In genomic region chr2:53209679-53210473, GRCh38 we compare ENCODE assay signal across 17 cellular contexts.
DNase-seq lines count a peak whose midpoint lies in the region; ATAC-seq and TF ChIP-seq lines count a peak whose summit lies in the region.
"Had no signal": no experiment of that assay in that cellular context is flagged by ENCODE, and none has a peak within 500 bp of the region (broad histone marks: within the 10 kb centered on the region; RNA-seq: fewer than 3 reads in every experiment).

No MANE protein-coding gene starts in this region.

- no peaks in the 10 kb centered on the region for H3K27me3 ChIP-seq in endodermal cell (ENCODE audit: control insufficient read depth, insufficient read depth, low read length, poor library complexity, severe bottlenecking)
- no peaks in the 10 kb centered on the region for H3K27me3 ChIP-seq in neuronal stem cell (ENCODE audit: control insufficient read depth in 3 of 3, insufficient read depth in 3 of 3, low read depth in 1 of 3, low read length in 3 of 3)
- H3K27me3 ChIP-seq in GM23338 (ENCODE audit: insufficient read depth): no peaks in the 10 kb centered on the region

- H3K27ac Mint-ChIP-seq in endodermal cell (no peak overlapping the region), GM23338 (no peak overlapping the region)
- H3K27ac Mint-ChIP-seq: B cell, CD14-positive monocyte, IgD-negative memory B cell had no signal

- WGBS in endodermal cell (ENCODE audit: insufficient coverage in 1 of 2, insufficient read length in 1 of 2), 2 experiments: 87 to 91% methylated on average over 4 to 5 of the region's 5 CpGs
- WGBS in neuronal stem cell (ENCODE audit: extremely low coverage in 2 of 2, insufficient read length in 2 of 2, insufficient replicate concordance in 1 of 2), 2 donors: no CpG with 5 or more reads among the region's 5 CpGs

- H2BK120ac ChIP-seq in neuronal stem cell (ENCODE audit: low read depth, low read length): no peak overlapping the region

- H3K27ac ChIP-seq in endodermal cell (ENCODE audit: low read depth, low read length) (peak overlapping the region; percentile 33), neuronal stem cell (replicated peaks; ENCODE audit: low read length) (no peak overlapping the region), GM23338 (ENCODE audit: low read depth) (no peak overlapping the region)

- ATAC-seq in Right ventricle myocardium superior (ENCODE audit: poor library complexity): peak; percentile 68
- ATAC-seq in GM23338: no peak

- H3K36me3 ChIP-seq in endodermal cell (ENCODE audit: control insufficient read depth, insufficient read depth, low read length) (no peaks in the 10 kb centered on the region), neuronal stem cell (replicated peaks in 1 of 2; ENCODE audit: control insufficient read depth in 2 of 2, insufficient read depth in 2 of 2, low read length in 2 of 2) (no peaks in the 10 kb centered on the region), GM23338 (ENCODE audit: insufficient read depth) (no peaks in the 10 kb centered on the region)

- H3K14ac ChIP-seq in neuronal stem cell (ENCODE audit: low read length): no peak overlapping the region

- H3K4me2 ChIP-seq in neuronal stem cell (ENCODE audit: insufficient read depth, low read length, poor library complexity, severe bottlenecking) (no peak overlapping the region), GM23338 (no peak overlapping the region)
- H3K4me2 ChIP-seq: SK-N-SH had no signal

- no peaks in the 10 kb centered on the region for H3K79me1 ChIP-seq in neuronal stem cell (ENCODE audit: low read depth, low read length)

- H2AFZ ChIP-seq in neuronal stem cell (ENCODE audit: low read length): peak overlapping the region; percentile 26
- H2AFZ ChIP-seq in GM23338: no peak overlapping the region

- no peaks in the 10 kb centered on the region for H3K79me2 ChIP-seq in GM23338 (replicated peaks; ENCODE audit: insufficient read depth)

- H3K9me3 Mint-ChIP-seq in endodermal cell: peaks cover 10% of the 10 kb centered on the region
- H3K9me3 Mint-ChIP-seq in GM23338: peaks cover 4% of the 10 kb centered on the region; the same call in 2 of the 3 replicates

- H3K4me3 ChIP-seq in endodermal cell (ENCODE audit: low read length) (no peak overlapping the region), neuronal stem cell (ENCODE audit: low read length in 2 of 2) (no peak overlapping the region), GM23338 (no peak overlapping the region)

- H3K4me3 Mint-ChIP-seq in endodermal cell: no peak overlapping the region
- H3K4me3 Mint-ChIP-seq in GM23338: no peak overlapping the region
- H3K4me3 Mint-ChIP-seq: B cell, CD14-positive monocyte, IgD-negative memory B cell had no signal

- no peak overlapping the region for H2AK5ac ChIP-seq in neuronal stem cell (ENCODE audit: low read depth, low read length)

- no peaks in the 10 kb centered on the region for H4K20me1 ChIP-seq in GM23338 (replicated peaks; ENCODE audit: insufficient read depth)

- no peaks in the 10 kb centered on the region for H3F3A ChIP-seq in GM23338 (replicated peaks; ENCODE audit: low read depth)

- no peak overlapping the region for H2BK15ac ChIP-seq in neuronal stem cell (ENCODE audit: low read length)

- no peaks in the 10 kb centered on the region for H3K4me1 Mint-ChIP-seq in endodermal cell
- no peaks in the 10 kb centered on the region for H3K4me1 Mint-ChIP-seq in GM23338
- H3K4me1 Mint-ChIP-seq: B cell, CD14-positive monocyte, IgD-negative memory B cell had no signal

- no peak overlapping the region for H4K91ac ChIP-seq in neuronal stem cell (ENCODE audit: low read depth, low read length, poor library complexity)

- H3K9me3 ChIP-seq in endodermal cell (ENCODE audit: control insufficient read depth, low read length) (peaks cover 6% of the 10 kb centered on the region), neuronal stem cell (replicated peaks in 1 of 2; ENCODE audit: control insufficient read depth in 2 of 2, insufficient read depth in 1 of 2, low read depth in 1 of 2, low read length in 2 of 2) (no peaks in the 10 kb centered on the region)
- H3K9me3 ChIP-seq: SK-N-SH had no signal

- no peak overlapping the region for H3K23ac ChIP-seq in neuronal stem cell (ENCODE audit: low read depth, low read length, poor library complexity)

- in situ Hi-C loops in G401 (cut with HindIII; ENCODE audit: low sequenced_read_pairs): no loop called here

- no peak overlapping the region for H3K4ac ChIP-seq in neuronal stem cell (ENCODE audit: low read length)

- no peak for DNase-seq in Right ventricle myocardium superior
- DNase-seq in cardiac septum (ENCODE audit: low spot score): no peak
- peak; percentile 100 for DNase-seq in NCI-H69 (lab: John Stamatoyannopoulos, UW)
- DNase-seq in endodermal cell: no peak
- DNase-seq in neuronal stem cell (ENCODE audit: low spot score): no peak
- DNase-seq in T1000 (lab: John Stamatoyannopoulos, UW): no peak
- no peak for DNase-seq in G401 (ENCODE audit: low spot score)
- no peak for DNase-seq in GM23338 (ENCODE audit: low spot score)
- DNase-seq: EL, NCI-H2081 treated with DMSO at 0.1 percent for 48 hours, NCI-H226, NCI-H774, SIG-M5, SK-N-SH had no signal

- no peak overlapping the region for H3K18ac ChIP-seq in neuronal stem cell (ENCODE audit: low read length)

- H3K9ac ChIP-seq in endodermal cell (ENCODE audit: extremely low read depth, low read length, poor library complexity, severe bottlenecking) (no peak overlapping the region), neuronal stem cell (ENCODE audit: low read depth, low read length, poor library complexity) (no peak overlapping the region)
- H3K9ac ChIP-seq: SK-N-SH had no signal

- H3K36me3 Mint-ChIP-seq in endodermal cell (ENCODE audit: low read depth) (no peaks in the 10 kb centered on the region), GM23338 (ENCODE audit: low read depth) (peaks cover 4% of the 10 kb centered on the region; the same call in 1 of the 3 replicates)
- H3K36me3 Mint-ChIP-seq: CD14-positive monocyte, IgD-negative memory B cell had no signal

- no peak overlapping the region for H4K8ac ChIP-seq in neuronal stem cell (ENCODE audit: low read depth, low read length)

- H2BK5ac ChIP-seq in neuronal stem cell (ENCODE audit: low read length): no peak overlapping the region

- no peaks in the 10 kb centered on the region for H3K9me2 ChIP-seq in GM23338 (ENCODE audit: insufficient read depth)
- H3K9me2 ChIP-seq: SK-N-SH had no signal

- H3K4me1 ChIP-seq in endodermal cell (ENCODE audit: control insufficient read depth, insufficient read depth, low read length) (no peaks in the 10 kb centered on the region), neuronal stem cell (ENCODE audit: control insufficient read depth in 2 of 2, insufficient read depth in 1 of 2, low read depth in 1 of 2, low read length in 2 of 2) (peaks cover 0 to 9% of the 10 kb centered on the region in 2 donors), GM23338 (ENCODE audit: insufficient read depth) (no peaks in the 10 kb centered on the region)

- TF ChIP-seq CTCF in endodermal cell (conservative IDR thresholded peaks at IDR 0.05): no peak
- no peak for TF ChIP-seq CTCF in GM23338 (conservative IDR thresholded peaks at IDR 0.05; ENCODE audit: low read depth in 2 of 2)

- no peaks in the 10 kb centered on the region for H3K27me3 Mint-ChIP-seq in endodermal cell (ENCODE audit: insufficient read depth)
- no peaks in the 10 kb centered on the region for H3K27me3 Mint-ChIP-seq in GM23338 (ENCODE audit: insufficient read depth, low read depth, poor library complexity)
- H3K27me3 Mint-ChIP-seq: B cell, IgD-negative memory B cell had no signal

- no peak overlapping the region for H2BK12ac ChIP-seq in neuronal stem cell (ENCODE audit: low read length)

- intact Hi-C loops in Right ventricle myocardium superior (cut with DNase I): no loop called here
- intact Hi-C loops in cardiac septum (cut with DNase I): no loop called here

TF ChIP-seq in GM23338, 12 proteins besides CTCF, POLR2A, EP300 and RAD21 (continues in another document):
- TF ChIP-seq NANOG (IDR thresholded peaks at IDR 0.05; ENCODE audit: borderline replicate concordance) (no peak), ETS1 (IDR thresholded peaks at IDR 0.05) (no peak), ZNF331 (CRISPR knock-in tag; IDR thresholded peaks at IDR 0.05; ENCODE audit: low read depth) (no peak), JUNB (IDR thresholded peaks at IDR 0.05; ENCODE audit: unreplicated experiment) (no peak), EZH2 (IDR thresholded peaks at IDR 0.05; ENCODE audit: low read depth, unreplicated experiment) (no peak), POLR2AphosphoS5 (IDR thresholded peaks at IDR 0.05; ENCODE audit: low read depth) (no peak), ZNF114 (CRISPR knock-in tag; IDR thresholded peaks at IDR 0.05) (no peak), CREB1 (CRISPR knock-in tag; IDR thresholded peaks at IDR 0.05; ENCODE audit: low read depth) (no peak), EZH2phosphoT487 (IDR thresholded peaks at IDR 0.05; ENCODE audit: unreplicated experiment) (no peak)
